ENCODE assay signal across 20 cellular contexts in genomic region chr4:142683503-142683902, GRCh38.
"Had no signal": no experiment of that assay in that cellular context is flagged by ENCODE, and none has a peak within 500 bp of the region (broad histone marks: within the 10 kb centered on the region; RNA-seq: fewer than 3 reads in every experiment).

No MANE protein-coding gene starts in this region.

- H3K36me3 ChIP-seq: colonic mucosa, esophagus squamous epithelium, spleen had no signal

- H3K27ac ChIP-seq: colonic mucosa, esophagus squamous epithelium, hepatocyte, spleen had no signal

- ATAC-seq: left colon; left ventricle myocardium superior; naive thymus-derived CD4-positive, alpha-beta T cell; sciatic nerve; stimulated activated memory B cell treated with anti-CD40 and anti-IgM and Interleukin-4, amounts not matched to agents 10 μg/mL and 1 μg/mL and 100 μg/mL, for 72 hours; stimulated activated naive CD8-positive, alpha-beta T cell treated with anti-CD3 and anti-CD28 coated beads, Interleukin-15, amount 100 ng/mL, for 72 hours had no signal

- H3K4me3 ChIP-seq: colonic mucosa, esophagus squamous epithelium, hepatocyte, lung, spleen had no signal

- H3K27ac Mint-ChIP-seq: naive thymus-derived CD4-positive, alpha-beta T cell; stimulated activated memory B cell treated with anti-CD40 and anti-IgM and Interleukin-4, amounts not matched to agents 10 μg/mL and 1 μg/mL and 100 μg/mL, for 72 hours; stimulated activated naive CD8-positive, alpha-beta T cell treated with anti-CD3 and anti-CD28 coated beads, Interleukin-15, amount 100 ng/mL, for 72 hours had no signal

- H3K27me3 ChIP-seq: colonic mucosa, esophagus squamous epithelium, hepatocyte, spleen had no signal

- H3K9me3 ChIP-seq: colonic mucosa, esophagus squamous epithelium, spleen had no signal

- H3K9me3 Mint-ChIP-seq: stimulated activated memory B cell treated with anti-CD40 and anti-IgM and Interleukin-4, amounts not matched to agents 10 μg/mL and 1 μg/mL and 100 μg/mL, for 72 hours; stimulated activated naive CD8-positive, alpha-beta T cell treated with anti-CD3 and anti-CD28 coated beads, Interleukin-15, amount 100 ng/mL, for 72 hours had no signal

- H3K36me3 Mint-ChIP-seq: stimulated activated memory B cell treated with anti-CD40 and anti-IgM and Interleukin-4, amounts not matched to agents 10 μg/mL and 1 μg/mL and 100 μg/mL, for 72 hours had no signal

- H3K4me1 ChIP-seq: colonic mucosa, esophagus squamous epithelium, spleen had no signal

- H3K27me3 Mint-ChIP-seq: naive thymus-derived CD4-positive, alpha-beta T cell; stimulated activated memory B cell treated with anti-CD40 and anti-IgM and Interleukin-4, amounts not matched to agents 10 μg/mL and 1 μg/mL and 100 μg/mL, for 72 hours; stimulated activated naive CD8-positive, alpha-beta T cell treated with anti-CD3 and anti-CD28 coated beads, Interleukin-15, amount 100 ng/mL, for 72 hours had no signal

- H3K4me1 Mint-ChIP-seq: stimulated activated memory B cell treated with anti-CD40 and anti-IgM and Interleukin-4, amounts not matched to agents 10 μg/mL and 1 μg/mL and 100 μg/mL, for 72 hours had no signal

- H3K4me3 Mint-ChIP-seq: naive thymus-derived CD4-positive, alpha-beta T cell; stimulated activated memory B cell treated with anti-CD40 and anti-IgM and Interleukin-4, amounts not matched to agents 10 μg/mL and 1 μg/mL and 100 μg/mL, for 72 hours; stimulated activated naive CD8-positive, alpha-beta T cell treated with anti-CD3 and anti-CD28 coated beads, Interleukin-15, amount 100 ng/mL, for 72 hours had no signal

- DNase-seq: colonic mucosa; dermis blood vessel endothelial cell; esophagus squamous epithelium; foreskin melanocyte; head of caudate nucleus; left colon; left ventricle myocardium superior; mesendoderm; naive thymus-derived CD4-positive, alpha-beta T cell; posterior cingulate gyrus; spleen; stimulated activated CD4-positive, alpha-beta T cell treated with anti-CD3 and anti-CD28 coated beads, Interleukin-15, amount 100 ng/mL, for 24 hours; stimulated activated CD4-positive, alpha-beta T cell treated with anti-CD3 and anti-CD28 coated beads, Interleukin-1b, Interleukin-23, amount 100 ng/mL, for 48 hours; stimulated activated CD4-positive, alpha-beta T cell treated with anti-CD3 and anti-CD28 coated beads, Interleukin-4, amount 100 ng/mL, for 24 hours; stimulated activated naive CD8-positive, alpha-beta T cell treated with anti-CD3 and anti-CD28 coated beads, Interleukin-15, amount 100 ng/mL, for 72 hours; trophoblast cell had no signal
